10 cellular contexts compared by ENCODE assay signal in genomic region chr13:98549006-98549727, GRCh38. TPM values are rescaled to one million over a fixed set of nuclear protein-coding genes. Genes with fewer than 3 reads are reported as not detected.
DNase-seq lines count a peak whose midpoint lies in the region; ATAC-seq and FAIRE-seq lines count a peak whose summit lies in the region.
"Had no signal": no experiment of that assay in that cellular context is flagged by ENCODE, and none has a peak within 500 bp of the region (broad histone marks: within the 10 kb centered on the region; RNA-seq: fewer than 3 reads in every experiment).

No MANE protein-coding gene starts in this region.

- no peak for FAIRE-seq in frontal cortex (lab: Jason Lieb, UNC)

- no peaks in the 10 kb centered on the region for H3K9me3 Mint-ChIP-seq in T-helper 2 cell treated with Interferon-gamma antibody and Interleukin-4, amounts not matched to agents 5 μg/mL and 100 μg/mL, for 36 hours
- no peaks in the 10 kb centered on the region for H3K9me3 Mint-ChIP-seq in stimulated activated effector memory CD8-positive, alpha-beta T cell treated with anti-CD3 and anti-CD28 coated beads, Interleukin-12 subunit alpha, Interleukin-12 subunit beta, amount 100 ng/mL, for 72 hours

- H3K27ac Mint-ChIP-seq in T-helper 2 cell treated with Interferon-gamma antibody and Interleukin-4, amounts not matched to agents 5 μg/mL and 100 μg/mL, for 36 hours = peak overlapping the region; percentile 28
- peak overlapping the region; percentile 80 for H3K27ac Mint-ChIP-seq in stimulated activated effector memory CD8-positive, alpha-beta T cell treated with anti-CD3 and anti-CD28 coated beads, Interleukin-12 subunit alpha, Interleukin-12 subunit beta, amount 100 ng/mL, for 72 hours

- H3K4me1 Mint-ChIP-seq in T-helper 2 cell treated with Interferon-gamma antibody and Interleukin-4, amounts not matched to agents 5 μg/mL and 100 μg/mL, for 36 hours (ENCODE audit: low read depth) = peaks cover 48% of the 10 kb centered on the region
- peaks cover 96% of the 10 kb centered on the region for H3K4me1 Mint-ChIP-seq in stimulated activated effector memory CD8-positive, alpha-beta T cell treated with anti-CD3 and anti-CD28 coated beads, Interleukin-12 subunit alpha, Interleukin-12 subunit beta, amount 100 ng/mL, for 72 hours

- ATAC-seq in stimulated activated effector memory CD8-positive, alpha-beta T cell treated with anti-CD3 and anti-CD28 coated beads, Interleukin-12 subunit alpha, Interleukin-12 subunit beta, amount 100 ng/mL, for 72 hours = peak; percentile 4
- ATAC-seq in HG02642 (IDR thresholded peaks at IDR 0.05; ENCODE audit: poor library complexity, unreplicated experiment) = no peak

- DNase-seq in T-helper 2 cell treated with Interferon-gamma antibody and Interleukin-4, amounts not matched to agents 5 μg/mL and 100 μg/mL, for 36 hours (ENCODE audit: low spot score) = no peak
- DNase-seq in T-helper 2 cell (no peak), NOMO-1 (lab: John Stamatoyannopoulos, UW; ENCODE audit: unreplicated experiment in 2 of 2) (peak; percentile 68 to 90), epidermal melanocyte (ENCODE audit: insufficient read length, low spot score) (peak; percentile 69), frontal cortex (ENCODE audit: low spot score in 2 of 2) (no peak), NCI-H2107 treated with DMSO at 0.1 percent for 48 hours (lab: John Stamatoyannopoulos, UW; ENCODE audit: unreplicated experiment) (no peak)
- DNase-seq in stimulated activated effector memory CD8-positive, alpha-beta T cell treated with anti-CD3 and anti-CD28 coated beads, Interleukin-12 subunit alpha, Interleukin-12 subunit beta, amount 100 ng/mL, for 72 hours (ENCODE audit: low spot score in 2 of 2) = no peak
- DNase-seq: 8988T; stimulated activated CD4-positive, alpha-beta T cell treated with anti-CD3 and anti-CD28 coated beads, Interleukin-4, amount 100 ng/mL, for 4 hours had no signal

- H3K4me3 Mint-ChIP-seq in T-helper 2 cell treated with Interferon-gamma antibody and Interleukin-4, amounts not matched to agents 5 μg/mL and 100 μg/mL, for 36 hours = no peak overlapping the region
- H3K4me3 Mint-ChIP-seq in stimulated activated effector memory CD8-positive, alpha-beta T cell treated with anti-CD3 and anti-CD28 coated beads, Interleukin-12 subunit alpha, Interleukin-12 subunit beta, amount 100 ng/mL, for 72 hours = peak overlapping the region; percentile 22

- H3K36me3 Mint-ChIP-seq in T-helper 2 cell treated with Interferon-gamma antibody and Interleukin-4, amounts not matched to agents 5 μg/mL and 100 μg/mL, for 36 hours (ENCODE audit: low read depth) = peaks cover 31% of the 10 kb centered on the region
- peaks cover 88% of the 10 kb centered on the region for H3K36me3 Mint-ChIP-seq in stimulated activated effector memory CD8-positive, alpha-beta T cell treated with anti-CD3 and anti-CD28 coated beads, Interleukin-12 subunit alpha, Interleukin-12 subunit beta, amount 100 ng/mL, for 72 hours

- H3K27me3 Mint-ChIP-seq in T-helper 2 cell treated with Interferon-gamma antibody and Interleukin-4, amounts not matched to agents 5 μg/mL and 100 μg/mL, for 36 hours (ENCODE audit: low read depth) = no peaks in the 10 kb centered on the region

RNA-seq across cellular contexts. Expression of gene STK24, which starts 27.7 kb away (rescaled TPM):
- total RNA-seq in frontal cortex = 26.1 TPM

Comparison
In these comparisons a context has a peak if more than half of its experiments do, and no peak if none do; other contexts are left out.
1. DNase-seq: peak in NOMO-1 (2 of 2) and epidermal melanocyte (single experiment); none in T-helper 2 cell treated with Interferon-gamma antibody and Interleukin-4, amounts not matched to agents 5 μg/mL and 100 μg/mL, for 36 hours (single experiment), T-helper 2 cell (0 of 5), stimulated activated effector memory CD8-positive, alpha-beta T cell treated with anti-CD3 and anti-CD28 coated beads, Interleukin-12 subunit alpha, Interleukin-12 subunit beta, amount 100 ng/mL, for 72 hours (0 of 2), frontal cortex (0 of 2) and NCI-H2107 treated with DMSO at 0.1 percent for 48 hours (single experiment).